In the genomic region with DNA sequence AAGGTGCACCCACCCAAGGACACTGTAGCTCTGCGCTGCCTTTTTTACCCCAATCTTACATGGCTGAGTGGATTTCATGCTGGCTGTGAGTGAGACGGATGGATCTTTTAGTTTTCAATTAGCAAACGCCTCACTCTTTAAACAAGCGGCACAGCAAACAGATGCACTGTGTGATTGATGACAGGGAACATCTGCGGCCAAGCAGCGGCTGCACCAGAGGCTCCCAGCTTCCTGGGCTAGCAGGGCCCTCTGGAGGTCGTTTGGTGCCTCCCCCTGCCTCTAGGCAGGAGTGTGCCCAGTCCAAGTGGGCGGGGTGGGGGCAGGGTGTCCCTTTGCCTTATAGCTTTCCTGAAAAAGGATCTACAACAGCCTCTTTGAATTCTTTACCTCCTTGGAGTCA, we compare ENCODE assay signal across 1 cellular context.
TF ChIP-seq lines count a peak whose summit lies in the region.

No MANE protein-coding gene starts in this region.

TF ChIP-seq in WTC11, 78 proteins besides CTCF, POLR2A, EP300 and RAD21 (continued from another document):
- TF ChIP-seq, protein P1, sequence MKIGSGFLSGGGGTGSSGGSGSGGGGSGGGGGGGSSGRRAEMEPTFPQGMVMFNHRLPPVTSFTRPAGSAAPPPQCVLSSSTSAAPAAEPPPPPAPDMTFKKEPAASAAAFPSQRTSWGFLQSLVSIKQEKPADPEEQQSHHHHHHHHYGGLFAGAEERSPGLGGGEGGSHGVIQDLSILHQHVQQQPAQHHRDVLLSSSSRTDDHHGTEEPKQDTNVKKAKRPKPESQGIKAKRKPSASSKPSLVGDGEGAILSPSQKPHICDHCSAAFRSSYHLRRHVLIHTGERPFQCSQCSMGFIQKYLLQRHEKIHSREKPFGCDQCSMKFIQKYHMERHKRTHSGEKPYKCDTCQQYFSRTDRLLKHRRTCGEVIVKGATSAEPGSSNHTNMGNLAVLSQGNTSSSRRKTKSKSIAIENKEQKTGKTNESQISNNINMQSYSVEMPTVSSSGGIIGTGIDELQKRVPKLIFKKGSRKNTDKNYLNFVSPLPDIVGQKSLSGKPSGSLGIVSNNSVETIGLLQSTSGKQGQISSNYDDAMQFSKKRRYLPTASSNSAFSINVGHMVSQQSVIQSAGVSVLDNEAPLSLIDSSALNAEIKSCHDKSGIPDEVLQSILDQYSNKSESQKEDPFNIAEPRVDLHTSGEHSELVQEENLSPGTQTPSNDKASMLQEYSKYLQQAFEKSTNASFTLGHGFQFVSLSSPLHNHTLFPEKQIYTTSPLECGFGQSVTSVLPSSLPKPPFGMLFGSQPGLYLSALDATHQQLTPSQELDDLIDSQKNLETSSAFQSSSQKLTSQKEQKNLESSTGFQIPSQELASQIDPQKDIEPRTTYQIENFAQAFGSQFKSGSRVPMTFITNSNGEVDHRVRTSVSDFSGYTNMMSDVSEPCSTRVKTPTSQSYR (CRISPR knock-in tag; IDR thresholded peaks at IDR 0.05) = no peak
- TF ChIP-seq, protein P2, sequence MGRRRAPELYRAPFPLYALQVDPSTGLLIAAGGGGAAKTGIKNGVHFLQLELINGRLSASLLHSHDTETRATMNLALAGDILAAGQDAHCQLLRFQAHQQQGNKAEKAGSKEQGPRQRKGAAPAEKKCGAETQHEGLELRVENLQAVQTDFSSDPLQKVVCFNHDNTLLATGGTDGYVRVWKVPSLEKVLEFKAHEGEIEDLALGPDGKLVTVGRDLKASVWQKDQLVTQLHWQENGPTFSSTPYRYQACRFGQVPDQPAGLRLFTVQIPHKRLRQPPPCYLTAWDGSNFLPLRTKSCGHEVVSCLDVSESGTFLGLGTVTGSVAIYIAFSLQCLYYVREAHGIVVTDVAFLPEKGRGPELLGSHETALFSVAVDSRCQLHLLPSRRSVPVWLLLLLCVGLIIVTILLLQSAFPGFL (CRISPR knock-in tag; IDR thresholded peaks at IDR 0.05; ENCODE audit: borderline replicate concordance) = no peak
- no peak for TF ChIP-seq ELF4 (CRISPR knock-in tag; IDR thresholded peaks at IDR 0.05; ENCODE audit: low read depth)
